In the genomic region with DNA sequence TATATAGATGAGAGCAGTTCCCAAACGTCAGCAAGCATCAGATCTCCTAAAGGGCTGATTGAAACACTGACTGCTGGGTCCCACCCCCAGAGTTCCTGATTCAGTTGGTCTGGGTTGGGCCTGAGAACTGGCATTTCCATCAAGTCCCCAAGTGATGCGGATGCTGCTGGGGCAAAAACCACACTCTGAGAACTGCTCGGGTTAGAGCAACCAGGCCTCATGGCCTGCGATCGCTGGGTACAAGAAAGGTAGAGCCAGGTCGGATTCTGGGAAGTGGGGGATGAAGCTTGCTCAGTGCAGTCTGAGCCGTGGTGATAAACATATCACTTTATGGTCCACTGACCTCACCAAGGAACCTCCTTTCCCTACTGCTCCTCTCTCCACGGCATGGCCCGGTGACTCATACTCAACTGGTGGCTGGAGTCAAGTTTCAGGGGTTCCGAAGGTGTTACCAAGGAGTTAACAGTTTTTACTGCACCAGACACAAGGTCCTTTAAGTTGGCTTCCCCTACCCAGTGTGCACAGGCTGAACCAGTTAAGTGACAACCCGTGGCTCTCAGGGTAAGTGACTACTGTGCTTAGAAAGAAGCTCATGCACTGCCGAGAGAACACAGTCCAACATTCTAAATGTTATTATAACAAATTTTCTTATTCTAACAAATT, we compare ENCODE assay signal across 1 cellular context.
TF ChIP-seq lines count a peak whose summit lies in the region.

No MANE protein-coding gene starts in this region.

TF ChIP-seq in K562, 482 proteins besides CTCF, POLR2A, EP300 and RAD21 (continued from another document and continues in another):
- TF ChIP-seq GABPB1 (CRISPR knock-in tag; IDR thresholded peaks at IDR 0.05) (peak; percentile 20; the same call in 1 of the 2 replicates), ZNF780A (CRISPR knock-in tag; IDR thresholded peaks at IDR 0.05) (no peak), YY1 (IDR thresholded peaks at IDR 0.05; ENCODE audit: borderline replicate concordance in 1 of 3, control insufficient read depth in 1 of 3, extremely low read depth in 1 of 3, insufficient read depth in 3 of 3, insufficient read length in 1 of 3, insufficient replicate concordance in 2 of 3, low read depth in 1 of 3, low read length in 2 of 3) (peak in 1 of 3 experiments; percentile 13), ZC3H4 (CRISPR knock-in tag; IDR thresholded peaks at IDR 0.05; ENCODE audit: borderline replicate concordance) (no peak), ZNF584 (CRISPR knock-in tag; IDR thresholded peaks at IDR 0.05; ENCODE audit: low read depth) (no peak), ATF1 (CRISPR knock-in tag; IDR thresholded peaks at IDR 0.05) (no peak), ATF1 (tag; IDR thresholded peaks at IDR 0.05) (peak; percentile 82), ATF6 (CRISPR knock-in tag; IDR thresholded peaks at IDR 0.05) (no peak), PYGO2 (tag; IDR thresholded peaks at IDR 0.05) (no peak), ZNF589 (CRISPR knock-in tag; IDR thresholded peaks at IDR 0.05; ENCODE audit: low read depth) (no peak), NELFE (IDR thresholded peaks at IDR 0.05; ENCODE audit: insufficient read depth, insufficient read length) (no peak), ZNF639 (CRISPR knock-in tag; conservative IDR thresholded peaks at IDR 0.05 in 1 of 2, IDR thresholded peaks at IDR 0.05 in 1 of 2) (peak in 1 of 2 experiments; percentile 53; a peak in 1 of 4 replicates), GATAD2A (IDR thresholded peaks at IDR 0.05) (no peak; the same call in 1 of the 2 replicates), JUN (IDR thresholded peaks at IDR 0.05; ENCODE audit: borderline replicate concordance, low read depth, low read length) (peak; percentile 99), JUN (CRISPR knock-in tag; IDR thresholded peaks at IDR 0.05; ENCODE audit: borderline replicate concordance) (peak; percentile 88; the same call in 1 of the 2 replicates), SIN3A (IDR thresholded peaks at IDR 0.05; ENCODE audit: borderline replicate concordance in 2 of 2, control insufficient read depth in 1 of 2, low read depth in 2 of 2, low read length in 2 of 2) (no peak), BRF1 (IDR thresholded peaks at IDR 0.05; ENCODE audit: borderline replicate concordance, extremely low read depth, insufficient read length) (no peak), SMAD2 (IDR thresholded peaks at IDR 0.05; ENCODE audit: low read depth, low read length) (no peak), PTRF (tag; IDR thresholded peaks at IDR 0.05) (no peak), GTF2B (IDR thresholded peaks at IDR 0.05; ENCODE audit: extremely low read depth, insufficient read length) (no peak), ZNF277 (CRISPR knock-in tag; IDR thresholded peaks at IDR 0.05; ENCODE audit: borderline replicate concordance) (no peak), PURB (CRISPR knock-in tag; IDR thresholded peaks at IDR 0.05; ENCODE audit: low read depth) (no peak), CBX1 (IDR thresholded peaks at IDR 0.05; ENCODE audit: low read depth) (no peak), SNIP1 (IDR thresholded peaks at IDR 0.05; ENCODE audit: low read depth) (no peak), CHCHD3 (CRISPR knock-in tag; IDR thresholded peaks at IDR 0.05) (no peak), SAFB (IDR thresholded peaks at IDR 0.05; ENCODE audit: borderline replicate concordance, low read depth, low read length) (no peak), KDM4B (IDR thresholded peaks at IDR 0.05; ENCODE audit: borderline replicate concordance in 2 of 2, low read depth in 1 of 2) (peak in 1 of 2 experiments; percentile 79; a peak in 1 of 4 replicates), E2F5 (CRISPR knock-in tag; IDR thresholded peaks at IDR 0.05) (no peak), SPI1 (IDR thresholded peaks at IDR 0.05; ENCODE audit: borderline replicate concordance, low read depth, low read length) (peak; percentile 64), FOXJ2 (tag; IDR thresholded peaks at IDR 0.05) (no peak), HNRNPH1 (optimal IDR thresholded peaks at IDR 0.05; ENCODE audit: low read depth, low read length) (no peak), GTF2F1 (IDR thresholded peaks at IDR 0.05; ENCODE audit: low read depth, low read length) (0 out of 2 replicates have a peak, but pooled peaks have one; percentile 55), NR4A1 (CRISPR knock-in tag; IDR thresholded peaks at IDR 0.05) (no peak), NR4A1 (tag; IDR thresholded peaks at IDR 0.05) (peak; percentile 76; the same call in 1 of the 2 replicates), MYC (IDR thresholded peaks at IDR 0.05; ENCODE audit: low read depth, low read length) (peak; percentile 94), MYC (CRISPR knock-in tag; IDR thresholded peaks at IDR 0.05; ENCODE audit: borderline replicate concordance, low read depth) (no peak), RERE (CRISPR knock-in tag; IDR thresholded peaks at IDR 0.05; ENCODE audit: borderline replicate concordance) (no peak), ZSCAN32 (CRISPR knock-in tag; IDR thresholded peaks at IDR 0.05) (no peak), EP400 (IDR thresholded peaks at IDR 0.05) (peak; percentile 84), ZNF444 (CRISPR knock-in tag; IDR thresholded peaks at IDR 0.05) (no peak), SP2 (IDR thresholded peaks at IDR 0.05; ENCODE audit: extremely low read depth, low read depth, low read length, poor library complexity, severe bottlenecking) (no peak), HDAC8 (tag; IDR thresholded peaks at IDR 0.05) (peak; percentile 78; the same call in 1 of the 2 replicates), CC2D1A (IDR thresholded peaks at IDR 0.05) (peak; percentile 85; the same call in 1 of the 2 replicates), ZNF766 (CRISPR knock-in tag; conservative IDR thresholded peaks at IDR 0.05) (0 out of 2 replicates have a peak, but pooled peaks have one; percentile 43), ZNF140 (CRISPR knock-in tag; IDR thresholded peaks at IDR 0.05) (no peak), EWSR1 (IDR thresholded peaks at IDR 0.05; ENCODE audit: borderline replicate concordance, low read depth, partially characterized antibody) (no peak)
- TF ChIP-seq, protein P1, sequence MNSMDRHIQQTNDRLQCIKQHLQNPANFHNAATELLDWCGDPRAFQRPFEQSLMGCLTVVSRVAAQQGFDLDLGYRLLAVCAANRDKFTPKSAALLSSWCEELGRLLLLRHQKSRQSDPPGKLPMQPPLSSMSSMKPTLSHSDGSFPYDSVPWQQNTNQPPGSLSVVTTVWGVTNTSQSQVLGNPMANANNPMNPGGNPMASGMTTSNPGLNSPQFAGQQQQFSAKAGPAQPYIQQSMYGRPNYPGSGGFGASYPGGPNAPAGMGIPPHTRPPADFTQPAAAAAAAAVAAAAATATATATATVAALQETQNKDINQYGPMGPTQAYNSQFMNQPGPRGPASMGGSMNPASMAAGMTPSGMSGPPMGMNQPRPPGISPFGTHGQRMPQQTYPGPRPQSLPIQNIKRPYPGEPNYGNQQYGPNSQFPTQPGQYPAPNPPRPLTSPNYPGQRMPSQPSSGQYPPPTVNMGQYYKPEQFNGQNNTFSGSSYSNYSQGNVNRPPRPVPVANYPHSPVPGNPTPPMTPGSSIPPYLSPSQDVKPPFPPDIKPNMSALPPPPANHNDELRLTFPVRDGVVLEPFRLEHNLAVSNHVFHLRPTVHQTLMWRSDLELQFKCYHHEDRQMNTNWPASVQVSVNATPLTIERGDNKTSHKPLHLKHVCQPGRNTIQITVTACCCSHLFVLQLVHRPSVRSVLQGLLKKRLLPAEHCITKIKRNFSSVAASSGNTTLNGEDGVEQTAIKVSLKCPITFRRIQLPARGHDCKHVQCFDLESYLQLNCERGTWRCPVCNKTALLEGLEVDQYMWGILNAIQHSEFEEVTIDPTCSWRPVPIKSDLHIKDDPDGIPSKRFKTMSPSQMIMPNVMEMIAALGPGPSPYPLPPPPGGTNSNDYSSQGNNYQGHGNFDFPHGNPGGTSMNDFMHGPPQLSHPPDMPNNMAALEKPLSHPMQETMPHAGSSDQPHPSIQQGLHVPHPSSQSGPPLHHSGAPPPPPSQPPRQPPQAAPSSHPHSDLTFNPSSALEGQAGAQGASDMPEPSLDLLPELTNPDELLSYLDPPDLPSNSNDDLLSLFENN (IDR thresholded peaks at IDR 0.05; ENCODE audit: low read depth in 2 of 2, low read length in 2 of 2) = peak in 1 of 2 experiments; percentile 91; a peak in 2 of 4 replicates
- TF ChIP-seq, protein P2, sequence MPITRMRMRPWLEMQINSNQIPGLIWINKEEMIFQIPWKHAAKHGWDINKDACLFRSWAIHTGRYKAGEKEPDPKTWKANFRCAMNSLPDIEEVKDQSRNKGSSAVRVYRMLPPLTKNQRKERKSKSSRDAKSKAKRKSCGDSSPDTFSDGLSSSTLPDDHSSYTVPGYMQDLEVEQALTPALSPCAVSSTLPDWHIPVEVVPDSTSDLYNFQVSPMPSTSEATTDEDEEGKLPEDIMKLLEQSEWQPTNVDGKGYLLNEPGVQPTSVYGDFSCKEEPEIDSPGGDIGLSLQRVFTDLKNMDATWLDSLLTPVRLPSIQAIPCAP (CRISPR knock-in tag; IDR thresholded peaks at IDR 0.05; ENCODE audit: borderline replicate concordance) = no peak
